Comparison of ENCODE assay signal across 2 cellular contexts in the genomic region with DNA sequence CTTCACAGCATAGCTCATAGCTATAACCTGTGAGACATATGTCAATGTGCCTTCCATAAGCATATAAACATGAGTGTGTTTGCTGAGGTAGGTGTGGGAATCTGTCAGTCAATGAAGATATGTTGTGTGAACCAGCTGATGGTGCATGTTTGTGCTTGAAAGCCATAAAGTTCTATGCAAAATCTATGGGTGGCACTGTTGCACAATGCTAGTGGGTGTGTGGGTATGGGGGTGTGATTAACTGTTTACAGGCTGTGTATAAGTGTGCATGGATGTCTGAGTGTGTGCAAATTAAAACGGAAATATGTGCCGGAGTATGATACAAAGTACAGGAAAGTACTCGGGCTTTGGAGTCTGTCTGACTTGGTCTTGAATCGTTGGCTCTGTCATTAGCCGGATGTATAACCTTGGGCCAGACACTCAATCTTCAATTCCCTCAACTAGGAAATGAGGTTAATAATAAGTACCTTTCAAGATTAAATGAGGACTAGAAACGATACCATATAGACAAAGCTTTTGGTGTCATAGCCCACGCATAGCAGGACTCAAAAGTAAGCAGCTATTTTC.
TF ChIP-seq lines count a peak whose summit lies in the region.

No MANE protein-coding gene starts in this region.

TF ChIP-seq in IMR-90, 13 proteins besides CTCF, POLR2A, EP300 and RAD21:
- TF ChIP-seq SMC3 (IDR thresholded peaks at IDR 0.05; ENCODE audit: low read depth, low read length) (no peak), CEBPB (IDR thresholded peaks at IDR 0.05; ENCODE audit: low read depth, low read length) (peak; percentile 91)
- TF ChIP-seq, protein P1, sequence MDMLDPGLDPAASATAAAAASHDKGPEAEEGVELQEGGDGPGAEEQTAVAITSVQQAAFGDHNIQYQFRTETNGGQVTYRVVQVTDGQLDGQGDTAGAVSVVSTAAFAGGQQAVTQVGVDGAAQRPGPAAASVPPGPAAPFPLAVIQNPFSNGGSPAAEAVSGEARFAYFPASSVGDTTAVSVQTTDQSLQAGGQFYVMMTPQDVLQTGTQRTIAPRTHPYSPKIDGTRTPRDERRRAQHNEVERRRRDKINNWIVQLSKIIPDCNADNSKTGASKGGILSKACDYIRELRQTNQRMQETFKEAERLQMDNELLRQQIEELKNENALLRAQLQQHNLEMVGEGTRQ (IDR thresholded peaks at IDR 0.05; ENCODE audit: low read depth, low read length) = no peak

TF ChIP-seq in K562, 482 proteins besides CTCF, POLR2A, EP300 and RAD21 (continues in another document):
- TF ChIP-seq ZNF644 (tag; IDR thresholded peaks at IDR 0.05; ENCODE audit: low read depth) (peak; percentile 47; the same call in 1 of the 2 replicates), SMARCA4 (IDR thresholded peaks at IDR 0.05) (peak; percentile 77), ARID2 (IDR thresholded peaks at IDR 0.05) (peak; percentile 87), MCM7 (IDR thresholded peaks at IDR 0.05) (no peak), CREM (IDR thresholded peaks at IDR 0.05; ENCODE audit: low read depth) (peak; percentile 55; the same call in 1 of the 2 replicates), ELF4 (CRISPR knock-in tag; IDR thresholded peaks at IDR 0.05) (peak; percentile 12; the same call in 1 of the 2 replicates), MTA1 (IDR thresholded peaks at IDR 0.05; ENCODE audit: borderline replicate concordance) (no peak), ZNF699 (CRISPR knock-in tag; IDR thresholded peaks at IDR 0.05; ENCODE audit: insufficient replicate concordance) (no peak), ZZZ3 (IDR thresholded peaks at IDR 0.05) (no peak; the same call in 1 of the 2 replicates), KLF13 (tag; IDR thresholded peaks at IDR 0.05; ENCODE audit: borderline replicate concordance, low read depth) (0 out of 2 replicates have a peak, but pooled peaks have one; percentile 8), KDM1A (IDR thresholded peaks at IDR 0.05) (0 out of 4 replicates have a peak, but pooled peaks of 1 of the 2 experiments have one; percentile 11), COPS2 (conservative IDR thresholded peaks at IDR 0.05) (no peak), CEBPG (CRISPR knock-in tag; IDR thresholded peaks at IDR 0.05) (peak; percentile 91), CEBPG (tag; conservative IDR thresholded peaks at IDR 0.05 in 1 of 2, IDR thresholded peaks at IDR 0.05 in 1 of 2) (peak; percentile 86 to 91), ZKSCAN8 (CRISPR knock-in tag; IDR thresholded peaks at IDR 0.05) (0 out of 2 replicates have a peak, but pooled peaks have one; percentile 21), JUND (IDR thresholded peaks at IDR 0.05; ENCODE audit: borderline replicate concordance, low read depth, low read length) (peak; percentile 65; the same call in 1 of the 2 replicates), JUND (tag; IDR thresholded peaks at IDR 0.05; ENCODE audit: borderline replicate concordance, low read depth, low read length) (peak; percentile 71; the same call in 2 of the 3 replicates), ATF1 (CRISPR knock-in tag; IDR thresholded peaks at IDR 0.05) (no peak), ATF1 (tag; IDR thresholded peaks at IDR 0.05) (peak; percentile 57), HDGF (IDR thresholded peaks at IDR 0.05) (peak; percentile 45; the same call in 1 of the 2 replicates), ZNF766 (CRISPR knock-in tag; conservative IDR thresholded peaks at IDR 0.05) (no peak), RBM25 (IDR thresholded peaks at IDR 0.05; ENCODE audit: low read depth, low read length, severe bottlenecking) (no peak), CEBPB (tag; IDR thresholded peaks at IDR 0.05) (peak; percentile 98), ASH1L (IDR thresholded peaks at IDR 0.05; ENCODE audit: borderline replicate concordance, low read depth, partially characterized antibody) (no peak), DACH1 (IDR thresholded peaks at IDR 0.05; ENCODE audit: partially characterized antibody) (peak; percentile 84), NFIC (IDR thresholded peaks at IDR 0.05) (no peak; the same call in 1 of the 2 replicates), NEUROD1 (IDR thresholded peaks at IDR 0.05; ENCODE audit: borderline replicate concordance, low read depth, low read length, partially characterized antibody) (peak; percentile 74), ADNP (tag; IDR thresholded peaks at IDR 0.05) (peak; percentile 18; the same call in 1 of the 2 replicates), ZNF316 (IDR thresholded peaks at IDR 0.05) (peak; percentile 94), TCF3 (CRISPR knock-in tag; IDR thresholded peaks at IDR 0.05) (0 out of 2 replicates have a peak, but pooled peaks have one; percentile 15), ZNF175 (CRISPR knock-in tag; IDR thresholded peaks at IDR 0.05; ENCODE audit: low read depth) (peak; percentile 58; the same call in 1 of the 2 replicates), MYNN (IDR thresholded peaks at IDR 0.05) (peak; percentile 90), MYNN (CRISPR knock-in tag; IDR thresholded peaks at IDR 0.05) (no peak), CHD1 (IDR thresholded peaks at IDR 0.05; ENCODE audit: low read length) (no peak), ARHGAP35 (IDR thresholded peaks at IDR 0.05; ENCODE audit: partially characterized antibody) (peak; percentile 29), MIER1 (IDR thresholded peaks at IDR 0.05; ENCODE audit: low read depth) (no peak), ELF2 (CRISPR knock-in tag; IDR thresholded peaks at IDR 0.05) (no peak), HDAC1 (IDR thresholded peaks at IDR 0.05) (peak in 1 of 2 experiments; percentile 53; a peak in 1 of 4 replicates), FOXK2 (conservative IDR thresholded peaks at IDR 0.05 in 1 of 2, IDR thresholded peaks at IDR 0.05 in 1 of 2; ENCODE audit: low read depth in 2 of 2) (peak; percentile 46 to 77), SMAD4 (CRISPR knock-in tag; conservative IDR thresholded peaks at IDR 0.05) (peak; percentile 15; the same call in 1 of the 2 replicates), MAFG (tag; conservative IDR thresholded peaks at IDR 0.05) (peak; percentile 77), MAFK (IDR thresholded peaks at IDR 0.05; ENCODE audit: low read length) (peak; percentile 68)
- TF ChIP-seq, protein P2, sequence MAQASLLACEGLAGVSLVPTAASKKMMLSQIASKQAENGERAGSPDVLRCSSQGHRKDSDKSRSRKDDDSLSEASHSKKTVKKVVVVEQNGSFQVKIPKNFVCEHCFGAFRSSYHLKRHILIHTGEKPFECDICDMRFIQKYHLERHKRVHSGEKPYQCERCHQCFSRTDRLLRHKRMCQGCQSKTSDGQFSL (CRISPR knock-in tag; IDR thresholded peaks at IDR 0.05) = peak; percentile 96
- TF ChIP-seq, protein P2 (tag; IDR thresholded peaks at IDR 0.05) = peak in 1 of 2 experiments; percentile 99; a peak in 2 of 4 replicates
- TF ChIP-seq, protein P3, sequence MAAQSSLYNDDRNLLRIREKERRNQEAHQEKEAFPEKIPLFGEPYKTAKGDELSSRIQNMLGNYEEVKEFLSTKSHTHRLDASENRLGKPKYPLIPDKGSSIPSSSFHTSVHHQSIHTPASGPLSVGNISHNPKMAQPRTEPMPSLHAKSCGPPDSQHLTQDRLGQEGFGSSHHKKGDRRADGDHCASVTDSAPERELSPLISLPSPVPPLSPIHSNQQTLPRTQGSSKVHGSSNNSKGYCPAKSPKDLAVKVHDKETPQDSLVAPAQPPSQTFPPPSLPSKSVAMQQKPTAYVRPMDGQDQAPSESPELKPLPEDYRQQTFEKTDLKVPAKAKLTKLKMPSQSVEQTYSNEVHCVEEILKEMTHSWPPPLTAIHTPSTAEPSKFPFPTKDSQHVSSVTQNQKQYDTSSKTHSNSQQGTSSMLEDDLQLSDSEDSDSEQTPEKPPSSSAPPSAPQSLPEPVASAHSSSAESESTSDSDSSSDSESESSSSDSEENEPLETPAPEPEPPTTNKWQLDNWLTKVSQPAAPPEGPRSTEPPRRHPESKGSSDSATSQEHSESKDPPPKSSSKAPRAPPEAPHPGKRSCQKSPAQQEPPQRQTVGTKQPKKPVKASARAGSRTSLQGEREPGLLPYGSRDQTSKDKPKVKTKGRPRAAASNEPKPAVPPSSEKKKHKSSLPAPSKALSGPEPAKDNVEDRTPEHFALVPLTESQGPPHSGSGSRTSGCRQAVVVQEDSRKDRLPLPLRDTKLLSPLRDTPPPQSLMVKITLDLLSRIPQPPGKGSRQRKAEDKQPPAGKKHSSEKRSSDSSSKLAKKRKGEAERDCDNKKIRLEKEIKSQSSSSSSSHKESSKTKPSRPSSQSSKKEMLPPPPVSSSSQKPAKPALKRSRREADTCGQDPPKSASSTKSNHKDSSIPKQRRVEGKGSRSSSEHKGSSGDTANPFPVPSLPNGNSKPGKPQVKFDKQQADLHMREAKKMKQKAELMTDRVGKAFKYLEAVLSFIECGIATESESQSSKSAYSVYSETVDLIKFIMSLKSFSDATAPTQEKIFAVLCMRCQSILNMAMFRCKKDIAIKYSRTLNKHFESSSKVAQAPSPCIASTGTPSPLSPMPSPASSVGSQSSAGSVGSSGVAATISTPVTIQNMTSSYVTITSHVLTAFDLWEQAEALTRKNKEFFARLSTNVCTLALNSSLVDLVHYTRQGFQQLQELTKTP (IDR thresholded peaks at IDR 0.05; ENCODE audit: low read depth in 1 of 2, partially characterized antibody in 2 of 2) = peak in 1 of 2 experiments; percentile 13
- TF ChIP-seq, protein P4, sequence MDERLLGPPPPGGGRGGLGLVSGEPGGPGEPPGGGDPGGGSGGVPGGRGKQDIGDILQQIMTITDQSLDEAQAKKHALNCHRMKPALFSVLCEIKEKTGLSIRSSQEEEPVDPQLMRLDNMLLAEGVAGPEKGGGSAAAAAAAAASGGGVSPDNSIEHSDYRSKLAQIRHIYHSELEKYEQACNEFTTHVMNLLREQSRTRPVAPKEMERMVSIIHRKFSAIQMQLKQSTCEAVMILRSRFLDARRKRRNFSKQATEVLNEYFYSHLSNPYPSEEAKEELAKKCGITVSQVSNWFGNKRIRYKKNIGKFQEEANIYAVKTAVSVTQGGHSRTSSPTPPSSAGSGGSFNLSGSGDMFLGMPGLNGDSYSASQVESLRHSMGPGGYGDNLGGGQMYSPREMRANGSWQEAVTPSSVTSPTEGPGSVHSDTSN (CRISPR knock-in tag; IDR thresholded peaks at IDR 0.05; ENCODE audit: low read depth) = no peak
- TF ChIP-seq, protein P4 (tag; conservative IDR thresholded peaks at IDR 0.05; ENCODE audit: low read depth) = peak; percentile 70
- TF ChIP-seq, protein P5, sequence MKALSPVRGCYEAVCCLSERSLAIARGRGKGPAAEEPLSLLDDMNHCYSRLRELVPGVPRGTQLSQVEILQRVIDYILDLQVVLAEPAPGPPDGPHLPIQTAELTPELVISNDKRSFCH (CRISPR knock-in tag; IDR thresholded peaks at IDR 0.05) = no peak
- TF ChIP-seq, protein P5 (tag; IDR thresholded peaks at IDR 0.05) = peak; percentile 56
- TF ChIP-seq, protein P6, sequence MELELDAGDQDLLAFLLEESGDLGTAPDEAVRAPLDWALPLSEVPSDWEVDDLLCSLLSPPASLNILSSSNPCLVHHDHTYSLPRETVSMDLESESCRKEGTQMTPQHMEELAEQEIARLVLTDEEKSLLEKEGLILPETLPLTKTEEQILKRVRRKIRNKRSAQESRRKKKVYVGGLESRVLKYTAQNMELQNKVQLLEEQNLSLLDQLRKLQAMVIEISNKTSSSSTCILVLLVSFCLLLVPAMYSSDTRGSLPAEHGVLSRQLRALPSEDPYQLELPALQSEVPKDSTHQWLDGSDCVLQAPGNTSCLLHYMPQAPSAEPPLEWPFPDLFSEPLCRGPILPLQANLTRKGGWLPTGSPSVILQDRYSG (tag; conservative IDR thresholded peaks at IDR 0.05; ENCODE audit: low read depth) = peak; percentile 23; the same call in 1 of the 2 replicates
- TF ChIP-seq, protein P7, sequence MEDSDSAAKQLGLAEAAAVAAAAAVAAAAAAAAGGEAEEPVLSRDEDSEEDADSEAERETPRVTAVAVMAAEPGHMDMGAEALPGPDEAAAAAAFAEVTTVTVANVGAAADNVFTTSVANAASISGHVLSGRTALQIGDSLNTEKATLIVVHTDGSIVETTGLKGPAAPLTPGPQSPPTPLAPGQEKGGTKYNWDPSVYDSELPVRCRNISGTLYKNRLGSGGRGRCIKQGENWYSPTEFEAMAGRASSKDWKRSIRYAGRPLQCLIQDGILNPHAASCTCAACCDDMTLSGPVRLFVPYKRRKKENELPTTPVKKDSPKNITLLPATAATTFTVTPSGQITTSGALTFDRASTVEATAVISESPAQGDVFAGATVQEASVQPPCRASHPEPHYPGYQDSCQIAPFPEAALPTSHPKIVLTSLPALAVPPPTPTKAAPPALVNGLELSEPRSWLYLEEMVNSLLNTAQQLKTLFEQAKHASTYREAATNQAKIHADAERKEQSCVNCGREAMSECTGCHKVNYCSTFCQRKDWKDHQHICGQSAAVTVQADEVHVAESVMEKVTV (CRISPR knock-in tag; IDR thresholded peaks at IDR 0.05) = peak; percentile 79
- TF ChIP-seq, protein P8, sequence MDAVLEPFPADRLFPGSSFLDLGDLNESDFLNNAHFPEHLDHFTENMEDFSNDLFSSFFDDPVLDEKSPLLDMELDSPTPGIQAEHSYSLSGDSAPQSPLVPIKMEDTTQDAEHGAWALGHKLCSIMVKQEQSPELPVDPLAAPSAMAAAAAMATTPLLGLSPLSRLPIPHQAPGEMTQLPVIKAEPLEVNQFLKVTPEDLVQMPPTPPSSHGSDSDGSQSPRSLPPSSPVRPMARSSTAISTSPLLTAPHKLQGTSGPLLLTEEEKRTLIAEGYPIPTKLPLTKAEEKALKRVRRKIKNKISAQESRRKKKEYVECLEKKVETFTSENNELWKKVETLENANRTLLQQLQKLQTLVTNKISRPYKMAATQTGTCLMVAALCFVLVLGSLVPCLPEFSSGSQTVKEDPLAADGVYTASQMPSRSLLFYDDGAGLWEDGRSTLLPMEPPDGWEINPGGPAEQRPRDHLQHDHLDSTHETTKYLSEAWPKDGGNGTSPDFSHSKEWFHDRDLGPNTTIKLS (IDR thresholded peaks at IDR 0.05; ENCODE audit: borderline replicate concordance, low read depth) = peak; percentile 25; the same call in 1 of the 2 replicates
- TF ChIP-seq, protein P9, sequence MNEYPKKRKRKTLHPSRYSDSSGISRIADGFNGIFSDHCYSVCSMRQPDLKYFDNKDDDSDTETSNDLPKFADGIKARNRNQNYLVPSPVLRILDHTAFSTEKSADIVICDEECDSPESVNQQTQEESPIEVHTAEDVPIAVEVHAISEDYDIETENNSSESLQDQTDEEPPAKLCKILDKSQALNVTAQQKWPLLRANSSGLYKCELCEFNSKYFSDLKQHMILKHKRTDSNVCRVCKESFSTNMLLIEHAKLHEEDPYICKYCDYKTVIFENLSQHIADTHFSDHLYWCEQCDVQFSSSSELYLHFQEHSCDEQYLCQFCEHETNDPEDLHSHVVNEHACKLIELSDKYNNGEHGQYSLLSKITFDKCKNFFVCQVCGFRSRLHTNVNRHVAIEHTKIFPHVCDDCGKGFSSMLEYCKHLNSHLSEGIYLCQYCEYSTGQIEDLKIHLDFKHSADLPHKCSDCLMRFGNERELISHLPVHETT (CRISPR knock-in tag; conservative IDR thresholded peaks at IDR 0.05 in 1 of 2, IDR thresholded peaks at IDR 0.05 in 1 of 2) = no peak
